Comparison of ENCODE assay signal across 10 cellular contexts in the genomic region with DNA sequence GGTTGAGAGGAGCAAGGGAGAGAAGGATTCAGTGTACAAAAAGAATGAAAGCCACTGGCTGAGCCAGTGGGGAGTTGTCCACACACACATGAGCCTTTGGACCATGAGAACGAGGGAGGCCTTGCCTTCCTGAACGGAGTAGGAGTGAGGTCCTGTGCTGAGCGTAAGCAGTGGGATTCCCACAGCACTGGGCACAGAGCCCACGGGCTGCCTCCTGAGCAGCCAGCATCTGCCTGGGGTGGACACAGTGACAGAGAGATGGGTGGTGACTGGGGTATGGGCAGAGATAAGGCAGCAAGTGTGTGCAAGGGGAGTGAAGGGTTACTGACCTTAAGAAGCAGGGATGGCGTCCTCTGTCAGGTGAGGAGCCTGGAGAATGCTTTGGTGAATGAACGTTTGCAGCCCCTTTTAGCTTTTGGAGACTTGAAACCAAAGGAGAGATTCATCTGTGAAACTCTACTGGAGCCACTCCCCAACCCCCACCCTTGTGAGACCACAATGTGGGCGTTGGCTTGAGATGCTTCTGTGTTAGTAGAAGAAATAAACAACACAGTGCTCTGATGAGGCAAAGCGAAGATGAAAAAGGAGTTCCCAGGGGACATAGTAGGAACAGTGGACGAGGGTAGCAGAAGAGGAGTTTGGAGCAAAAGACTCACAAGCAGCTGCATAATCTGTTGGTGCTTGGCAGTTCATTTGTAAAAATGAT. TPM values are rescaled to one million over a fixed set of nuclear protein-coding genes. Genes with fewer than 3 reads are reported as not detected.
DNase-seq lines count a peak whose midpoint lies in the region; ATAC-seq and TF ChIP-seq lines count a peak whose summit lies in the region.
"Had no signal": no experiment of that assay in that cellular context is flagged by ENCODE, and none has a peak within 500 bp of the region (broad histone marks: within the 10 kb centered on the region; RNA-seq: fewer than 3 reads in every experiment).

No MANE protein-coding gene starts in this region.

- peak overlapping the region in 1 of 4 donors; percentile 25 for H3K27ac ChIP-seq in transverse colon
- H3K27ac ChIP-seq in caudate nucleus (ENCODE audit: low read depth, low read length), result no peak overlapping the region
- H3K27ac ChIP-seq: ascending aorta had no signal

- no peaks in the 10 kb centered on the region for H3K36me3 ChIP-seq in transverse colon
- H3K36me3 ChIP-seq: ascending aorta had no signal

- TF ChIP-seq POLR2A in transverse colon (IDR thresholded peaks at IDR 0.05), result no peak

- no peaks in the 10 kb centered on the region for H3K9me3 ChIP-seq in transverse colon
- H3K9me3 ChIP-seq: ascending aorta had no signal

- no peaks in the 10 kb centered on the region for H3K9me3 Mint-ChIP-seq in T-cell
- H3K9me3 Mint-ChIP-seq in activated naive CD8-positive, alpha-beta T cell (ENCODE audit: low read depth), result no peaks in the 10 kb centered on the region

- TF ChIP-seq EP300 in transverse colon (IDR thresholded peaks at IDR 0.05; ENCODE audit: low read depth), result no peak

- peaks cover 0 to 13% (median 0%) of the 10 kb centered on the region in 4 donors for H3K4me1 ChIP-seq in transverse colon
- H3K4me1 ChIP-seq: ascending aorta had no signal

- H3K27ac Mint-ChIP-seq in T-cell, result peak overlapping the region; percentile 98 to 100
- H3K27ac Mint-ChIP-seq in activated naive CD8-positive, alpha-beta T cell, result peak overlapping the region; percentile 98

- peaks cover 92 to 95% (median 95%) of the 10 kb centered on the region in 3 donors for H3K4me1 Mint-ChIP-seq in T-cell
- H3K4me1 Mint-ChIP-seq in activated naive CD8-positive, alpha-beta T cell (ENCODE audit: low read depth), result peaks cover 97% of the 10 kb centered on the region

- no peak overlapping the region for H3K4me3 ChIP-seq in transverse colon
- H3K4me3 ChIP-seq: ascending aorta had no signal

- ATAC-seq in T-cell (replicated peaks in 1 of 4), result peak; percentile 72 to 78 (median 75)
- ATAC-seq in HG03097 (IDR thresholded peaks at IDR 0.05; ENCODE audit: low FRiP score, unreplicated experiment), result no peak
- ATAC-seq: Panc1 had no signal

- CTCF ChIA-PET in T-cell (lab: Charles Lee), result interaction anchor here in 1 of 2 donors (0.7 kb wide), 1 partner anchor 24 kb away, joined by 3 read pairs; no protein-coding TSS in a partner anchor

- H3K27me3 Mint-ChIP-seq in T-cell, result no peaks in the 10 kb centered on the region
- no peaks in the 10 kb centered on the region for H3K27me3 Mint-ChIP-seq in activated naive CD8-positive, alpha-beta T cell

- POLR2A ChIA-PET in T-cell (lab: Charles Lee), result interaction anchor here in 1 of 2 donors (0.5 kb wide), 1 partner anchor 18 kb away, joined by 3 read pairs; no protein-coding TSS in a partner anchor

- in situ Hi-C loops in transverse colon (cut with MboI; ENCODE audit: low pct_ligation_motif_present in 1 of 4, low pct_unique_long_range_greater_than_20kb in 1 of 4, low sequenced_read_pairs in 3 of 4), result no loop called here

- peak overlapping the region; percentile 72 to 81 (median 76) for H3K4me3 Mint-ChIP-seq in T-cell
- H3K4me3 Mint-ChIP-seq in activated naive CD8-positive, alpha-beta T cell, result peak overlapping the region; percentile 79

- H3K27me3 ChIP-seq in transverse colon, result no peaks in the 10 kb centered on the region
- H3K27me3 ChIP-seq: ascending aorta had no signal

- TF ChIP-seq CTCF in transverse colon (IDR thresholded peaks at IDR 0.05), result no peak

- DNase-seq in activated naive CD4-positive, alpha-beta T cell treated with Interleukin-2 at 50 U/mL for 16 hours, result peak; percentile 56
- DNase-seq in activated naive CD4-positive, alpha-beta T cell treated with anti-CD3 and anti-CD28 coated beads, Interleukin-2, amount 50 U/mL, for 16 hours, result no peak
- DNase-seq in T-cell, result peak; percentile 24 to 73 (median 54)
- peak; percentile 44 for DNase-seq in transverse colon
- no peak for DNase-seq in caudate nucleus (lab: John Stamatoyannopoulos, UW)
- no peak for DNase-seq in DMS153 (lab: John Stamatoyannopoulos, UW)

- WGBS in transverse colon (ENCODE audit: low coverage in 1 of 2), 2 donors, result 50 to 54% methylated on average over 5 to 9 of the region's 9 CpGs

- intact Hi-C loops in transverse colon (cut with DNase I; ENCODE audit: low total_unique reads), result no loop called here

- H3K36me3 Mint-ChIP-seq in T-cell, result peaks cover 89% of the 10 kb centered on the region
- H3K36me3 Mint-ChIP-seq in activated naive CD8-positive, alpha-beta T cell, result peaks cover 39% of the 10 kb centered on the region

RNA-seq across cellular contexts. Expression of gene FIGNL1, which starts 56.5 kb away (rescaled TPM):
- total RNA-seq in T-cell (10 to 100 TPM; 10.3 to 17.1 (median 14.5) TPM), transverse colon (1 to 10 TPM in 3 of 4 donors, under 1 TPM in 1; 0.80 to 6.2 (median 3.6) TPM)

Comparison
In these comparisons a context has a peak if more than half of its experiments do, and no peak if none do; other contexts are left out.
1. DNase-seq: peak in activated naive CD4-positive, alpha-beta T cell treated with Interleukin-2 at 50 U/mL for 16 hours (single experiment), T-cell (34 of 34) and transverse colon (single experiment); none in activated naive CD4-positive, alpha-beta T cell treated with anti-CD3 and anti-CD28 coated beads, Interleukin-2, amount 50 U/mL, for 16 hours (single experiment), caudate nucleus (0 of 61) and DMS153 (single experiment).